In genomic region chr4:86935833-86936721, GRCh38 we compare ENCODE assay signal across 8 cellular contexts. TPM values are rescaled to one million over a fixed set of nuclear protein-coding genes. Genes with fewer than 3 reads are reported as not detected.
DNase-seq lines count a peak whose midpoint lies in the region; ATAC-seq and FAIRE-seq lines count a peak whose summit lies in the region.

No MANE protein-coding gene starts in this region.

- H3K27me3 ChIP-seq in HUES64 (ENCODE audit: insufficient read depth, low read length) (no peaks in the 10 kb centered on the region), skeletal muscle satellite cell (ENCODE audit: control insufficient read depth, insufficient read depth, low read length) (no peaks in the 10 kb centered on the region)

- H3K4me3 Mint-ChIP-seq in T-helper 1 cell treated with Interleukin-12 subunit alpha and Interleukin-12 subunit beta and Interleukin-4 antibody, amounts not matched to agents 30 μg/mL and 1 μg/mL, for 36 hours: peak overlapping the region; percentile 85

- no peaks in the 10 kb centered on the region for H3K36me3 ChIP-seq in HUES64 (ENCODE audit: insufficient read depth, low read length)
- H3K36me3 ChIP-seq in skeletal muscle satellite cell (ENCODE audit: insufficient read depth, low read length): no peaks in the 10 kb centered on the region

- H3K4me3 ChIP-seq in HUES64 (ENCODE audit: low read length) (peak overlapping the region; percentile 74), skeletal muscle satellite cell (ENCODE audit: low read length) (peak overlapping the region; percentile 96)

- peaks cover 5% of the 10 kb centered on the region for H3K36me3 Mint-ChIP-seq in T-helper 1 cell treated with Interleukin-12 subunit alpha and Interleukin-12 subunit beta and Interleukin-4 antibody, amounts not matched to agents 30 μg/mL and 1 μg/mL, for 36 hours (ENCODE audit: low read depth)

- peak overlapping the region; percentile 95 for H3K27ac ChIP-seq in HUES64 (ENCODE audit: low read depth, low read length)

- H3K9me3 ChIP-seq in HUES64 (ENCODE audit: insufficient read depth, low read depth, low read length): no peaks in the 10 kb centered on the region
- H3K9me3 ChIP-seq in skeletal muscle satellite cell (replicated peaks; ENCODE audit: low read length): no peaks in the 10 kb centered on the region

- peak overlapping the region; percentile 98 for H3K4me2 ChIP-seq in skeletal muscle satellite cell (ENCODE audit: low read length)

- H3K9ac ChIP-seq in HUES64 (ENCODE audit: low read depth, low read length) (peak overlapping the region; percentile 74), skeletal muscle satellite cell (ENCODE audit: low read depth, low read length) (peak overlapping the region; percentile 96)

- peak overlapping the region; percentile 91 for H3K27ac Mint-ChIP-seq in T-helper 1 cell treated with Interleukin-12 subunit alpha and Interleukin-12 subunit beta and Interleukin-4 antibody, amounts not matched to agents 30 μg/mL and 1 μg/mL, for 36 hours

- H3K4me1 Mint-ChIP-seq in T-helper 1 cell treated with Interleukin-12 subunit alpha and Interleukin-12 subunit beta and Interleukin-4 antibody, amounts not matched to agents 30 μg/mL and 1 μg/mL, for 36 hours (ENCODE audit: low read depth): peaks cover 47% of the 10 kb centered on the region

- ATAC-seq in GM21447 (IDR thresholded peaks at IDR 0.05; ENCODE audit: unreplicated experiment): peak; percentile 36

- WGBS in HUES64: under 1% methylated on average over 36 of the region's 36 CpGs

- FAIRE-seq in HTR-8/SVneo (lab: Jason Lieb, UNC): no peak

- H3K9me3 Mint-ChIP-seq in T-helper 1 cell treated with Interleukin-12 subunit alpha and Interleukin-12 subunit beta and Interleukin-4 antibody, amounts not matched to agents 30 μg/mL and 1 μg/mL, for 36 hours: no peaks in the 10 kb centered on the region

- DNase-seq in DMS53 treated with DMSO at 0.1 percent for 48 hours (lab: John Stamatoyannopoulos, UW; ENCODE audit: unreplicated experiment): peak; percentile 57
- peak; percentile 45 for DNase-seq in amniotic stem cell (lab: John Stamatoyannopoulos, UW)
- DNase-seq in iPS DF 19.7 (ENCODE audit: low read depth, low spot score): peak; percentile 88
- no peak for DNase-seq in HTR-8/SVneo (ENCODE audit: insufficient read length, low spot score)

- no peaks in the 10 kb centered on the region for H3K27me3 Mint-ChIP-seq in T-helper 1 cell treated with Interleukin-12 subunit alpha and Interleukin-12 subunit beta and Interleukin-4 antibody, amounts not matched to agents 30 μg/mL and 1 μg/mL, for 36 hours (ENCODE audit: low read depth)

- H3K4me1 ChIP-seq in HUES64 (ENCODE audit: insufficient read depth, low read length): peaks cover 31% of the 10 kb centered on the region
- H3K4me1 ChIP-seq in skeletal muscle satellite cell (ENCODE audit: control insufficient read depth, insufficient read depth, low read length): peaks cover 41% of the 10 kb centered on the region

RNA-seq across cellular contexts. Expression of gene AFF1, which starts 1.3 kb away (rescaled TPM):
- polyA plus RNA-seq in HUES64 (2013, experiment 1 of 2): 24.0 TPM
- 26.2 TPM for polyA plus RNA-seq in HUES64 (2013, experiment 2 of 2)
- total RNA-seq in skeletal muscle satellite cell (2012; rRNA removed): 11.6 and 16.2 TPM in 2 replicates

RNA-seq across cellular contexts. Expression of gene C4orf36, which starts 43.9 kb away (rescaled TPM):
- 1.3 TPM for polyA plus RNA-seq in HUES64 (2013, experiment 1 of 2)
- polyA plus RNA-seq in HUES64 (2013, experiment 2 of 2): 2.2 TPM
- 0.22 and 0.25 TPM in 2 replicates for total RNA-seq in skeletal muscle satellite cell (2012; rRNA removed)
